In genomic region chr20:62358171-62358719, GRCh38 we compare ENCODE assay signal across 10 cellular contexts. TPM values are rescaled to one million over a fixed set of nuclear protein-coding genes. Genes with fewer than 3 reads are reported as not detected.
DNase-seq lines count a peak whose midpoint lies in the region; ATAC-seq and TF ChIP-seq lines count a peak whose summit lies in the region.
"Had no signal": no experiment of that assay in that cellular context is flagged by ENCODE, and none has a peak within 500 bp of the region (broad histone marks: within the 10 kb centered on the region; RNA-seq: fewer than 3 reads in every experiment).

No MANE protein-coding gene starts in this region.

- H3K9me3 Mint-ChIP-seq in activated CD4-positive, alpha-beta T cell treated with anti-CD3 and anti-CD28 coated beads, Interleukin-2, amount 10 ng/mL, durations not matched to agents 7 days and 5 days: no peaks in the 10 kb centered on the region

- no CpG with 5 or more reads among the region's 22 CpGs for WGBS in right lobe of liver (ENCODE audit: insufficient coverage, low coverage, low lambda C conversion rate, missing lambda C conversion rate)

- H3K4me1 ChIP-seq in right lobe of liver (peaks cover 0 to 65% (median 33%) of the 10 kb centered on the region in 4 donors), tibial artery (peaks cover 14 to 98% (median 96%) of the 10 kb centered on the region in 4 donors)

- TF ChIP-seq CTCF in right lobe of liver (IDR thresholded peaks at IDR 0.05) (no peak), tibial artery (IDR thresholded peaks at IDR 0.05) (no peak)

- H3K27ac Mint-ChIP-seq in activated CD4-positive, alpha-beta T cell treated with anti-CD3 and anti-CD28 coated beads, Interleukin-2, amount 10 ng/mL, durations not matched to agents 7 days and 5 days: no peak overlapping the region

- H3K4me3 Mint-ChIP-seq in activated CD4-positive, alpha-beta T cell treated with anti-CD3 and anti-CD28 coated beads, Interleukin-2, amount 10 ng/mL, durations not matched to agents 7 days and 5 days: no peak overlapping the region

- H3K27ac ChIP-seq in caudate nucleus (ENCODE audit: low read depth, low read length): peak overlapping the region; percentile 74
- H3K27ac ChIP-seq in right lobe of liver: peak overlapping the region; percentile 6 to 66 (median 47)
- peak overlapping the region; percentile 96 to 97 for H3K27ac ChIP-seq in tibial artery

- H3K4me1 Mint-ChIP-seq in activated CD4-positive, alpha-beta T cell treated with anti-CD3 and anti-CD28 coated beads, Interleukin-2, amount 10 ng/mL, durations not matched to agents 7 days and 5 days: no peaks in the 10 kb centered on the region

- H3K36me3 ChIP-seq in right lobe of liver (no peaks in the 10 kb centered on the region), tibial artery (peaks cover 0 to 14% (median 0%) of the 10 kb centered on the region in 3 donors)

- ATAC-seq in right lobe of liver (peak; percentile 78 to 90 (median 81)), GM18870 (IDR thresholded peaks at IDR 0.05; ENCODE audit: unreplicated experiment) (no peak), HG03097 (IDR thresholded peaks at IDR 0.05; ENCODE audit: low FRiP score, unreplicated experiment) (no peak)

- H3K27me3 Mint-ChIP-seq in activated CD4-positive, alpha-beta T cell treated with anti-CD3 and anti-CD28 coated beads, Interleukin-2, amount 10 ng/mL, durations not matched to agents 7 days and 5 days: no peaks in the 10 kb centered on the region

- H3K9me3 ChIP-seq in right lobe of liver (no peaks in the 10 kb centered on the region), tibial artery (no peaks in the 10 kb centered on the region)

- no peaks in the 10 kb centered on the region for H3K36me3 Mint-ChIP-seq in activated CD4-positive, alpha-beta T cell treated with anti-CD3 and anti-CD28 coated beads, Interleukin-2, amount 10 ng/mL, durations not matched to agents 7 days and 5 days (ENCODE audit: low read depth)

- intact Hi-C loops in right lobe of liver (cut with DNase I) (loop anchor here in 1 of 2 donors (10.0 kb wide), 1 partner anchor 53 kb away; the partner anchor contains the start of gene ADRM1), tibial artery (cut with DNase I; ENCODE audit: low total_unique reads) (no loop called here)

- no peaks in the 10 kb centered on the region for H3K27me3 ChIP-seq in right lobe of liver
- H3K27me3 ChIP-seq in tibial artery: no peaks in the 10 kb centered on the region

- H3K4me3 ChIP-seq in right lobe of liver: no peak overlapping the region
- peak overlapping the region; percentile 41 to 49 for H3K4me3 ChIP-seq in tibial artery

- POLR2A ChIA-PET in activated CD4-positive, alpha-beta T cell treated with anti-CD3 and anti-CD28 coated beads, Interleukin-2, amount 10 ng/mL, durations not matched to agents 7 days and 5 days (lab: Charles Lee): no interaction called here

- peak; percentile 57 for DNase-seq in NCI-H2196 treated with DMSO at 0.1 percent for 48 hours (lab: John Stamatoyannopoulos, UW; ENCODE audit: unreplicated experiment)
- DNase-seq in caudate nucleus (lab: John Stamatoyannopoulos, UW): peak in 2 of 61 donors; percentile 32
- peak; percentile 90 to 96 (median 95) for DNase-seq in right lobe of liver
- peak; percentile 53 to 93 for DNase-seq in tibial artery
- no peak for DNase-seq in activated CD4-positive, alpha-beta T cell treated with anti-CD3 and anti-CD28 coated beads, Interleukin-2, amount 10 ng/mL, durations not matched to agents 7 days and 5 days
- DNase-seq in hepatic stellate cell (ENCODE audit: low spot score): no peak
- DNase-seq: activated CD4-positive, alpha-beta T cell treated with anti-CD3 and anti-CD28 coated beads for 48 hours; NCI-H2171 had no signal

- peak; percentile 59 for TF ChIP-seq POLR2A in right lobe of liver (IDR thresholded peaks at IDR 0.05)

- CTCF ChIA-PET in activated CD4-positive, alpha-beta T cell treated with anti-CD3 and anti-CD28 coated beads, Interleukin-2, amount 10 ng/mL, durations not matched to agents 7 days and 5 days (lab: Charles Lee): no interaction called here

RNA-seq across cellular contexts. Expression of gene LAMA5, which starts 8.9 kb away (rescaled TPM):
- 10 to 100 TPM; 30.3 to 80.8 (median 47.1) TPM for total RNA-seq in right lobe of liver
- under 1 TPM; 0.64 to 0.67 TPM for total RNA-seq in activated CD4-positive, alpha-beta T cell treated with anti-CD3 and anti-CD28 coated beads, Interleukin-2, amount 10 ng/mL, durations not matched to agents 7 days and 5 days

RNA-seq across cellular contexts. Expression of gene RPS21, which starts 28.7 kb away (rescaled TPM):
- 100 to 1,000 TPM; 339 to 696 (median 413) TPM for total RNA-seq in right lobe of liver
- total RNA-seq in activated CD4-positive, alpha-beta T cell treated with anti-CD3 and anti-CD28 coated beads, Interleukin-2, amount 10 ng/mL, durations not matched to agents 7 days and 5 days: 1,000 to 10,000 TPM; 1,391 to 1,979 TPM

RNA-seq across cellular contexts. Expression of gene CABLES2, which starts 48.8 kb away (rescaled TPM):
- 1 to 10 TPM; 1.4 to 2.9 (median 2.5) TPM for total RNA-seq in right lobe of liver
- total RNA-seq in activated CD4-positive, alpha-beta T cell treated with anti-CD3 and anti-CD28 coated beads, Interleukin-2, amount 10 ng/mL, durations not matched to agents 7 days and 5 days: 10 to 100 TPM; 19.1 to 22.5 TPM

RNA-seq across cellular contexts. Expression of gene ADRM1, which starts 55.4 kb away (rescaled TPM):
- 100 to 1,000 TPM in 2 of 6 experiments, 10 to 100 TPM in 4; 49.5 to 139 (median 55.7) TPM for total RNA-seq in right lobe of liver
- 10 to 100 TPM; 86.1 to 90.1 TPM for total RNA-seq in activated CD4-positive, alpha-beta T cell treated with anti-CD3 and anti-CD28 coated beads, Interleukin-2, amount 10 ng/mL, durations not matched to agents 7 days and 5 days

Comparison
In these comparisons a context has a peak if more than half of its experiments do, and no peak if none do; other contexts are left out.
1. DNase-seq: peak in NCI-H2196 treated with DMSO at 0.1 percent for 48 hours (single experiment), right lobe of liver (3 of 3) and tibial artery (2 of 2); none in activated CD4-positive, alpha-beta T cell treated with anti-CD3 and anti-CD28 coated beads, Interleukin-2, amount 10 ng/mL, durations not matched to agents 7 days and 5 days (single experiment) and hepatic stellate cell (single experiment).
2. ATAC-seq: peak in right lobe of liver (4 of 4); none in GM18870 (single experiment) and HG03097 (single experiment).
3. H3K4me3 ChIP-seq: peak in tibial artery (2 of 2); none in right lobe of liver (0 of 3).
4. RNA of gene LAMA5, which starts 8.9 kb away (total RNA-seq): 30.3 to 80.8 TPM in right lobe of liver; 0.64 to 0.67 TPM in activated CD4-positive, alpha-beta T cell treated with anti-CD3 and anti-CD28 coated beads, Interleukin-2, amount 10 ng/mL, durations not matched to agents 7 days and 5 days; every median in the first group is over 10 times any median in the second.
5. RNA of gene CABLES2, which starts 48.8 kb away (total RNA-seq): 19.1 to 22.5 TPM in activated CD4-positive, alpha-beta T cell treated with anti-CD3 and anti-CD28 coated beads, Interleukin-2, amount 10 ng/mL, durations not matched to agents 7 days and 5 days; 1.4 to 2.9 TPM in right lobe of liver; every median in the first group is over 4 times any median in the second.
6. Peak in every context shown above with its lines, with median percentiles within 50 percentile points of each other: H3K27ac ChIP-seq.